1 cellular context compared by ENCODE assay signal in the genomic region with DNA sequence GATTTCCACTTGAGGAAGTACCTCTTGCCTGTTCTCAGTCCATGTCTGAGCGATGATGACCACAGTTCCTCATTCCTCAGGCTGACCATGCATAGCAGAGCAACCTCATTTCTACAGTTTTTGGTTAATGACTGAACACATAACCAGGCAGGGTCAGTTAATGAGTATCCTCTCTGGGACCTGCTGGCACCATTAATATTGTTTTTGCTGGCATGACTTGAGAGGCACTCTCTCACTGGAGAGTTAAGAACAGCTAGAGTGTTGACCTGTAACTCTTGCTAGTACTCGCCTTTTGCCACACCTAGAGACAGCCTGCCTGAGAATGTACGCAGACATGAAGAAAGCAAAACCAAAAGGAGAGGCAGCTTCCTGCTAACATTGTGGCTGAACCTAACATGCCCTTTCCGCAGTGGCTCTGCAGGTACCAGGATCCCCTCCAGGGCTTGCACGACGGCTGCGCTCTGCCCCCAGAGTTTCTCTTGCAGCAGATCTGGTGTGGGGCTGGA.
A peak's percentile ranks its signal among the peaks of the same experiment; 100 is the strongest.
TF ChIP-seq lines count a peak whose summit lies in the region.

No MANE protein-coding gene starts in this region.

TF ChIP-seq in GM12878, 131 proteins besides CTCF, POLR2A, EP300 and RAD21 (continues in another document):
- TF ChIP-seq WRNIP1 (IDR thresholded peaks at IDR 0.05; ENCODE audit: borderline replicate concordance, low read depth, low read length) (0 out of 2 replicates have a peak, but pooled peaks have one; percentile 55), ASH2L (IDR thresholded peaks at IDR 0.05; ENCODE audit: borderline replicate concordance, low read depth) (0 out of 2 replicates have a peak, but pooled peaks have one; percentile 83), YY1 (IDR thresholded peaks at IDR 0.05; ENCODE audit: low read depth, low read length) (peak; percentile 38), GATAD2B (conservative IDR thresholded peaks at IDR 0.05; ENCODE audit: low read depth) (peak; percentile 66), SMAD1 (IDR thresholded peaks at IDR 0.05; ENCODE audit: low read depth, partially characterized antibody) (no peak), IKZF1 (conservative IDR thresholded peaks at IDR 0.05) (peak; percentile 85), CREM (IDR thresholded peaks at IDR 0.05; ENCODE audit: low read depth) (peak; percentile 51; the same call in 1 of the 2 replicates), RAD51 (IDR thresholded peaks at IDR 0.05) (no peak), PAX5 (IDR thresholded peaks at IDR 0.05; ENCODE audit: borderline replicate concordance, low read depth, low read length) (peak; percentile 91), NRF1 (conservative IDR thresholded peaks at IDR 0.05; ENCODE audit: low read depth, low read length) (no peak), HDGF (IDR thresholded peaks at IDR 0.05) (0 out of 2 replicates have a peak, but pooled peaks have one; percentile 63), CREB1 (IDR thresholded peaks at IDR 0.05; ENCODE audit: low read depth) (no peak), ZNF384 (IDR thresholded peaks at IDR 0.05; ENCODE audit: borderline replicate concordance, low read depth, low read length) (no peak), POU2F2 (IDR thresholded peaks at IDR 0.05; ENCODE audit: borderline replicate concordance, low read depth, low read length) (peak; percentile 82; the same call in 1 of the 3 replicates), NFYA (IDR thresholded peaks at IDR 0.05; ENCODE audit: borderline replicate concordance, low read depth, low read length) (no peak), HDAC6 (IDR thresholded peaks at IDR 0.05; ENCODE audit: unreplicated experiment) (no peak), STAT3 (IDR thresholded peaks at IDR 0.05; ENCODE audit: low read depth, low read length) (no peak), HCFC1 (IDR thresholded peaks at IDR 0.05; ENCODE audit: low read length) (peak; percentile 6; the same call in 1 of the 2 replicates), HDAC2 (IDR thresholded peaks at IDR 0.05) (0 out of 2 replicates have a peak, but pooled peaks have one; percentile 5), NBN (IDR thresholded peaks at IDR 0.05) (peak; percentile 94), SRF (IDR thresholded peaks at IDR 0.05; ENCODE audit: low read depth in 2 of 2, low read length in 2 of 2) (peak in 1 of 2 experiments; percentile 34; a peak in 2 of 4 replicates), TCF12 (IDR thresholded peaks at IDR 0.05; ENCODE audit: low read depth, low read length) (0 out of 2 replicates have a peak, but pooled peaks have one; percentile 13), CHD4 (IDR thresholded peaks at IDR 0.05) (no peak), RUNX3 (IDR thresholded peaks at IDR 0.05; ENCODE audit: low read length) (peak; percentile 86)
- TF ChIP-seq, protein P1, sequence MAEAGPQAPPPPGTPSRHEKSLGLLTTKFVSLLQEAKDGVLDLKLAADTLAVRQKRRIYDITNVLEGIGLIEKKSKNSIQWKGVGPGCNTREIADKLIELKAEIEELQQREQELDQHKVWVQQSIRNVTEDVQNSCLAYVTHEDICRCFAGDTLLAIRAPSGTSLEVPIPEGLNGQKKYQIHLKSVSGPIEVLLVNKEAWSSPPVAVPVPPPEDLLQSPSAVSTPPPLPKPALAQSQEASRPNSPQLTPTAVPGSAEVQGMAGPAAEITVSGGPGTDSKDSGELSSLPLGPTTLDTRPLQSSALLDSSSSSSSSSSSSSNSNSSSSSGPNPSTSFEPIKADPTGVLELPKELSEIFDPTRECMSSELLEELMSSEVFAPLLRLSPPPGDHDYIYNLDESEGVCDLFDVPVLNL (IDR thresholded peaks at IDR 0.05; ENCODE audit: low read depth, low read length) = no peak
- TF ChIP-seq, protein P2, sequence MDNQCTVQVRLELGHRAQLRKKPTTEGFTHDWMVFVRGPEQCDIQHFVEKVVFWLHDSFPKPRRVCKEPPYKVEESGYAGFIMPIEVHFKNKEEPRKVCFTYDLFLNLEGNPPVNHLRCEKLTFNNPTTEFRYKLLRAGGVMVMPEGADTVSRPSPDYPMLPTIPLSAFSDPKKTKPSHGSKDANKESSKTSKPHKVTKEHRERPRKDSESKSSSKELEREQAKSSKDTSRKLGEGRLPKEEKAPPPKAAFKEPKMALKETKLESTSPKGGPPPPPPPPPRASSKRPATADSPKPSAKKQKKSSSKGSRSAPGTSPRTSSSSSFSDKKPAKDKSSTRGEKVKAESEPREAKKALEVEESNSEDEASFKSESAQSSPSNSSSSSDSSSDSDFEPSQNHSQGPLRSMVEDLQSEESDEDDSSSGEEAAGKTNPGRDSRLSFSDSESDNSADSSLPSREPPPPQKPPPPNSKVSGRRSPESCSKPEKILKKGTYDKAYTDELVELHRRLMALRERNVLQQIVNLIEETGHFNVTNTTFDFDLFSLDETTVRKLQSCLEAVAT (IDR thresholded peaks at IDR 0.05) = peak; percentile 73; the same call in 1 of the 2 replicates
- TF ChIP-seq, protein P3, sequence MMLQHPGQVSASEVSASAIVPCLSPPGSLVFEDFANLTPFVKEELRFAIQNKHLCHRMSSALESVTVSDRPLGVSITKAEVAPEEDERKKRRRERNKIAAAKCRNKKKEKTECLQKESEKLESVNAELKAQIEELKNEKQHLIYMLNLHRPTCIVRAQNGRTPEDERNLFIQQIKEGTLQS (IDR thresholded peaks at IDR 0.05; ENCODE audit: borderline replicate concordance, extremely low read depth, low read depth, low read length) = no peak
- TF ChIP-seq, protein P4, sequence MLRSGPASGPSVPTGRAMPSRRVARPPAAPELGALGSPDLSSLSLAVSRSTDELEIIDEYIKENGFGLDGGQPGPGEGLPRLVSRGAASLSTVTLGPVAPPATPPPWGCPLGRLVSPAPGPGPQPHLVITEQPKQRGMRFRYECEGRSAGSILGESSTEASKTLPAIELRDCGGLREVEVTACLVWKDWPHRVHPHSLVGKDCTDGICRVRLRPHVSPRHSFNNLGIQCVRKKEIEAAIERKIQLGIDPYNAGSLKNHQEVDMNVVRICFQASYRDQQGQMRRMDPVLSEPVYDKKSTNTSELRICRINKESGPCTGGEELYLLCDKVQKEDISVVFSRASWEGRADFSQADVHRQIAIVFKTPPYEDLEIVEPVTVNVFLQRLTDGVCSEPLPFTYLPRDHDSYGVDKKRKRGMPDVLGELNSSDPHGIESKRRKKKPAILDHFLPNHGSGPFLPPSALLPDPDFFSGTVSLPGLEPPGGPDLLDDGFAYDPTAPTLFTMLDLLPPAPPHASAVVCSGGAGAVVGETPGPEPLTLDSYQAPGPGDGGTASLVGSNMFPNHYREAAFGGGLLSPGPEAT (IDR thresholded peaks at IDR 0.05; ENCODE audit: low read depth) = peak; percentile 41; the same call in 1 of the 2 replicates
- TF ChIP-seq, protein P5, sequence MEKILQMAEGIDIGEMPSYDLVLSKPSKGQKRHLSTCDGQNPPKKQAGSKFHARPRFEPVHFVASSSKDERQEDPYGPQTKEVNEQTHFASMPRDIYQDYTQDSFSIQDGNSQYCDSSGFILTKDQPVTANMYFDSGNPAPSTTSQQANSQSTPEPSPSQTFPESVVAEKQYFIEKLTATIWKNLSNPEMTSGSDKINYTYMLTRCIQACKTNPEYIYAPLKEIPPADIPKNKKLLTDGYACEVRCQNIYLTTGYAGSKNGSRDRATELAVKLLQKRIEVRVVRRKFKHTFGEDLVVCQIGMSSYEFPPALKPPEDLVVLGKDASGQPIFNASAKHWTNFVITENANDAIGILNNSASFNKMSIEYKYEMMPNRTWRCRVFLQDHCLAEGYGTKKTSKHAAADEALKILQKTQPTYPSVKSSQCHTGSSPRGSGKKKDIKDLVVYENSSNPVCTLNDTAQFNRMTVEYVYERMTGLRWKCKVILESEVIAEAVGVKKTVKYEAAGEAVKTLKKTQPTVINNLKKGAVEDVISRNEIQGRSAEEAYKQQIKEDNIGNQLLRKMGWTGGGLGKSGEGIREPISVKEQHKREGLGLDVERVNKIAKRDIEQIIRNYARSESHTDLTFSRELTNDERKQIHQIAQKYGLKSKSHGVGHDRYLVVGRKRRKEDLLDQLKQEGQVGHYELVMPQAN (conservative IDR thresholded peaks at IDR 0.05) = no peak
- TF ChIP-seq, protein P6, sequence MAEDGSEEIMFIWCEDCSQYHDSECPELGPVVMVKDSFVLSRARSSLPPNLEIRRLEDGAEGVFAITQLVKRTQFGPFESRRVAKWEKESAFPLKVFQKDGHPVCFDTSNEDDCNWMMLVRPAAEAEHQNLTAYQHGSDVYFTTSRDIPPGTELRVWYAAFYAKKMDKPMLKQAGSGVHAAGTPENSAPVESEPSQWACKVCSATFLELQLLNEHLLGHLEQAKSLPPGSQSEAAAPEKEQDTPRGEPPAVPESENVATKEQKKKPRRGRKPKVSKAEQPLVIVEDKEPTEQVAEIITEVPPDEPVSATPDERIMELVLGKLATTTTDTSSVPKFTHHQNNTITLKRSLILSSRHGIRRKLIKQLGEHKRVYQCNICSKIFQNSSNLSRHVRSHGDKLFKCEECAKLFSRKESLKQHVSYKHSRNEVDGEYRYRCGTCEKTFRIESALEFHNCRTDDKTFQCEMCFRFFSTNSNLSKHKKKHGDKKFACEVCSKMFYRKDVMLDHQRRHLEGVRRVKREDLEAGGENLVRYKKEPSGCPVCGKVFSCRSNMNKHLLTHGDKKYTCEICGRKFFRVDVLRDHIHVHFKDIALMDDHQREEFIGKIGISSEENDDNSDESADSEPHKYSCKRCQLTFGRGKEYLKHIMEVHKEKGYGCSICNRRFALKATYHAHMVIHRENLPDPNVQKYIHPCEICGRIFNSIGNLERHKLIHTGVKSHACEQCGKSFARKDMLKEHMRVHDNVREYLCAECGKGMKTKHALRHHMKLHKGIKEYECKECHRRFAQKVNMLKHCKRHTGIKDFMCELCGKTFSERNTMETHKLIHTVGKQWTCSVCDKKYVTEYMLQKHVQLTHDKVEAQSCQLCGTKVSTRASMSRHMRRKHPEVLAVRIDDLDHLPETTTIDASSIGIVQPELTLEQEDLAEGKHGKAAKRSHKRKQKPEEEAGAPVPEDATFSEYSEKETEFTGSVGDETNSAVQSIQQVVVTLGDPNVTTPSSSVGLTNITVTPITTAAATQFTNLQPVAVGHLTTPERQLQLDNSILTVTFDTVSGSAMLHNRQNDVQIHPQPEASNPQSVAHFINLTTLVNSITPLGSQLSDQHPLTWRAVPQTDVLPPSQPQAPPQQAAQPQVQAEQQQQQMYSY (CRISPR knock-in tag; IDR thresholded peaks at IDR 0.05) = no peak
- TF ChIP-seq, protein P7, sequence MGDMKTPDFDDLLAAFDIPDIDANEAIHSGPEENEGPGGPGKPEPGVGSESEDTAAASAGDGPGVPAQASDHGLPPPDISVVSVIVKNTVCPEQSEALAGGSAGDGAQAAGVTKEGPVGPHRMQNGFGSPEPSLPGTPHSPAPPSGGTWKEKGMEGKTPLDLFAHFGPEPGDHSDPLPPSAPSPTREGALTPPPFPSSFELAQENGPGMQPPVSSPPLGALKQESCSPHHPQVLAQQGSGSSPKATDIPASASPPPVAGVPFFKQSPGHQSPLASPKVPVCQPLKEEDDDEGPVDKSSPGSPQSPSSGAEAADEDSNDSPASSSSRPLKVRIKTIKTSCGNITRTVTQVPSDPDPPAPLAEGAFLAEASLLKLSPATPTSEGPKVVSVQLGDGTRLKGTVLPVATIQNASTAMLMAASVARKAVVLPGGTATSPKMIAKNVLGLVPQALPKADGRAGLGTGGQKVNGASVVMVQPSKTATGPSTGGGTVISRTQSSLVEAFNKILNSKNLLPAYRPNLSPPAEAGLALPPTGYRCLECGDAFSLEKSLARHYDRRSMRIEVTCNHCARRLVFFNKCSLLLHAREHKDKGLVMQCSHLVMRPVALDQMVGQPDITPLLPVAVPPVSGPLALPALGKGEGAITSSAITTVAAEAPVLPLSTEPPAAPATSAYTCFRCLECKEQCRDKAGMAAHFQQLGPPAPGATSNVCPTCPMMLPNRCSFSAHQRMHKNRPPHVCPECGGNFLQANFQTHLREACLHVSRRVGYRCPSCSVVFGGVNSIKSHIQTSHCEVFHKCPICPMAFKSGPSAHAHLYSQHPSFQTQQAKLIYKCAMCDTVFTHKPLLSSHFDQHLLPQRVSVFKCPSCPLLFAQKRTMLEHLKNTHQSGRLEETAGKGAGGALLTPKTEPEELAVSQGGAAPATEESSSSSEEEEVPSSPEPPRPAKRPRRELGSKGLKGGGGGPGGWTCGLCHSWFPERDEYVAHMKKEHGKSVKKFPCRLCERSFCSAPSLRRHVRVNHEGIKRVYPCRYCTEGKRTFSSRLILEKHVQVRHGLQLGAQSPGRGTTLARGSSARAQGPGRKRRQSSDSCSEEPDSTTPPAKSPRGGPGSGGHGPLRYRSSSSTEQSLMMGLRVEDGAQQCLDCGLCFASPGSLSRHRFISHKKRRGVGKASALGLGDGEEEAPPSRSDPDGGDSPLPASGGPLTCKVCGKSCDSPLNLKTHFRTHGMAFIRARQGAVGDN (IDR thresholded peaks at IDR 0.05) = peak; percentile 74
- TF ChIP-seq, protein P8, sequence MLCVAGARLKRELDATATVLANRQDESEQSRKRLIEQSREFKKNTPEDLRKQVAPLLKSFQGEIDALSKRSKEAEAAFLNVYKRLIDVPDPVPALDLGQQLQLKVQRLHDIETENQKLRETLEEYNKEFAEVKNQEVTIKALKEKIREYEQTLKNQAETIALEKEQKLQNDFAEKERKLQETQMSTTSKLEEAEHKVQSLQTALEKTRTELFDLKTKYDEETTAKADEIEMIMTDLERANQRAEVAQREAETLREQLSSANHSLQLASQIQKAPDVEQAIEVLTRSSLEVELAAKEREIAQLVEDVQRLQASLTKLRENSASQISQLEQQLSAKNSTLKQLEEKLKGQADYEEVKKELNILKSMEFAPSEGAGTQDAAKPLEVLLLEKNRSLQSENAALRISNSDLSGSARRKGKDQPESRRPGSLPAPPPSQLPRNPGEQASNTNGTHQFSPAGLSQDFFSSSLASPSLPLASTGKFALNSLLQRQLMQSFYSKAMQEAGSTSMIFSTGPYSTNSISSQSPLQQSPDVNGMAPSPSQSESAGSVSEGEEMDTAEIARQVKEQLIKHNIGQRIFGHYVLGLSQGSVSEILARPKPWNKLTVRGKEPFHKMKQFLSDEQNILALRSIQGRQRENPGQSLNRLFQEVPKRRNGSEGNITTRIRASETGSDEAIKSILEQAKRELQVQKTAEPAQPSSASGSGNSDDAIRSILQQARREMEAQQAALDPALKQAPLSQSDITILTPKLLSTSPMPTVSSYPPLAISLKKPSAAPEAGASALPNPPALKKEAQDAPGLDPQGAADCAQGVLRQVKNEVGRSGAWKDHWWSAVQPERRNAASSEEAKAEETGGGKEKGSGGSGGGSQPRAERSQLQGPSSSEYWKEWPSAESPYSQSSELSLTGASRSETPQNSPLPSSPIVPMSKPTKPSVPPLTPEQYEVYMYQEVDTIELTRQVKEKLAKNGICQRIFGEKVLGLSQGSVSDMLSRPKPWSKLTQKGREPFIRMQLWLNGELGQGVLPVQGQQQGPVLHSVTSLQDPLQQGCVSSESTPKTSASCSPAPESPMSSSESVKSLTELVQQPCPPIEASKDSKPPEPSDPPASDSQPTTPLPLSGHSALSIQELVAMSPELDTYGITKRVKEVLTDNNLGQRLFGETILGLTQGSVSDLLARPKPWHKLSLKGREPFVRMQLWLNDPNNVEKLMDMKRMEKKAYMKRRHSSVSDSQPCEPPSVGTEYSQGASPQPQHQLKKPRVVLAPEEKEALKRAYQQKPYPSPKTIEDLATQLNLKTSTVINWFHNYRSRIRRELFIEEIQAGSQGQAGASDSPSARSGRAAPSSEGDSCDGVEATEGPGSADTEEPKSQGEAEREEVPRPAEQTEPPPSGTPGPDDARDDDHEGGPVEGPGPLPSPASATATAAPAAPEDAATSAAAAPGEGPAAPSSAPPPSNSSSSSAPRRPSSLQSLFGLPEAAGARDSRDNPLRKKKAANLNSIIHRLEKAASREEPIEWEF (IDR thresholded peaks at IDR 0.05; ENCODE audit: insufficient replicate concordance, low read depth, low read length) = no peak
- TF ChIP-seq, protein P9, sequence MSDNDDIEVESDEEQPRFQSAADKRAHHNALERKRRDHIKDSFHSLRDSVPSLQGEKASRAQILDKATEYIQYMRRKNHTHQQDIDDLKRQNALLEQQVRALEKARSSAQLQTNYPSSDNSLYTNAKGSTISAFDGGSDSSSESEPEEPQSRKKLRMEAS (IDR thresholded peaks at IDR 0.05; ENCODE audit: low read depth, low read length) = 0 out of 2 replicates have a peak, but pooled peaks have one; percentile 26
